Comparison of ENCODE assay signal across 8 cellular contexts in genomic region chr1:201955750-201956143, GRCh38. TPM values are rescaled to one million over a fixed set of nuclear protein-coding genes. Genes with fewer than 3 reads are reported as not detected.
DNase-seq lines count a peak whose midpoint lies in the region; ATAC-seq and TF ChIP-seq lines count a peak whose summit lies in the region.

No MANE protein-coding gene starts in this region.

- peak overlapping the region; percentile 83 for H3K27ac ChIP-seq in PC-9

- H4K20me1 ChIP-seq in PC-9 (ENCODE audit: insufficient read depth): peaks cover 7% of the 10 kb centered on the region; the same call in 1 of the 2 replicates

- H2AFZ ChIP-seq in PC-9: peak overlapping the region; percentile 84

- BruUV-seq in PC-9 (replicated peaks; lab: Mats Ljungman, UMichigan): TSS peak; percentile 65

- TF ChIP-seq CTCF in PC-9 (conservative IDR thresholded peaks at IDR 0.05) (no peak), epithelial cell of proximal tubule (conservative IDR thresholded peaks at IDR 0.05; ENCODE audit: low read depth, low read length) (no peak), retinal pigment epithelial cell (conservative IDR thresholded peaks at IDR 0.05; ENCODE audit: low read depth, low read length) (no peak)

- H3K9me2 ChIP-seq in PC-9 (ENCODE audit: insufficient read depth): no peaks in the 10 kb centered on the region

- peaks cover 24% of the 10 kb centered on the region for H3F3A ChIP-seq in PC-9 (ENCODE audit: insufficient read depth, low read depth)

- H3K27me3 ChIP-seq in PC-9 (ENCODE audit: insufficient read depth, low read depth): no peaks in the 10 kb centered on the region

- H3K4me1 ChIP-seq in PC-9 (replicated peaks; ENCODE audit: insufficient read depth): peaks cover 10% of the 10 kb centered on the region; the same call in 1 of the 2 replicates

- intact Hi-C loops in PC-9 (cut with micrococcal nuclease; ENCODE audit: unreplicated experiment): loop anchor here (1.0 kb wide), 1 partner anchor 58 kb away; no protein-coding TSS in a partner anchor

- H3K79me2 ChIP-seq in PC-9 (ENCODE audit: low read depth): peaks cover 54% of the 10 kb centered on the region

- peaks cover 26% of the 10 kb centered on the region for H3K36me3 ChIP-seq in PC-9 (ENCODE audit: low read depth)

- H3K4me3 ChIP-seq in PC-9 (peak overlapping the region; percentile 92), epithelial cell of proximal tubule (ENCODE audit: low read depth, low read length) (peak overlapping the region; percentile 84), retinal pigment epithelial cell (ENCODE audit: low read length) (peak overlapping the region; percentile 100)

- no peak for DNase-seq in PC-9
- no peak for DNase-seq in epithelial cell of proximal tubule (ENCODE audit: low read depth)
- DNase-seq in retinal pigment epithelial cell (ENCODE audit: low read depth): no peak

- POLR2A ChIA-PET in PC-9 (lab: Charles Lee; ENCODE audit: unreplicated experiment): interaction anchor here (0.6 to 1.0 kb wide), 3 partner anchors 14 to 92 kb away, joined by 3 to 8 read pairs (median 6); no protein-coding TSS in a partner anchor

- peak overlapping the region; percentile 86 for H3K4me2 ChIP-seq in PC-9

- peak; percentile 2 for ATAC-seq in GM21447 (IDR thresholded peaks at IDR 0.05; ENCODE audit: unreplicated experiment)
- no peak for ATAC-seq in HG02981 (IDR thresholded peaks at IDR 0.05; ENCODE audit: unreplicated experiment)
- no peak for ATAC-seq in GM21390 (IDR thresholded peaks at IDR 0.05; ENCODE audit: unreplicated experiment)
- ATAC-seq in GM21515 (IDR thresholded peaks at IDR 0.05; ENCODE audit: unreplicated experiment): no peak
- ATAC-seq in HG02884 (IDR thresholded peaks at IDR 0.05; ENCODE audit: unreplicated experiment): no peak

- no peaks in the 10 kb centered on the region for H3K9me3 ChIP-seq in PC-9 (ENCODE audit: insufficient read depth, low read depth)

- CTCF ChIA-PET in PC-9 (lab: Charles Lee): interaction anchor here (0.6 kb wide), 1 partner anchor 69 kb away, joined by 3 read pairs; no protein-coding TSS in a partner anchor

RNA-seq across cellular contexts. Expression of gene TIMM17A, which starts 0.4 kb away (rescaled TPM):
- total RNA-seq in PC-9 (2021) (55.7 and 60.4 TPM in 2 replicates), epithelial cell of proximal tubule (59.6 and 81.5 TPM in 2 replicates)

RNA-seq across cellular contexts. Expression of gene LMOD1, which starts 9.4 kb away (rescaled TPM):
- total RNA-seq in PC-9 (2021): 0.53 and 0.74 TPM in 2 replicates
- not detected in 2 replicates for total RNA-seq in epithelial cell of proximal tubule

RNA-seq across cellular contexts. Expression of gene RNPEP, which starts 26.7 kb away (rescaled TPM):
- total RNA-seq in PC-9 (2021) (108 and 123 TPM in 2 replicates), epithelial cell of proximal tubule (81.8 and 124 TPM in 2 replicates)

RNA-seq across cellular contexts. Expression of gene ELF3, which starts 54.6 kb away (rescaled TPM):
- total RNA-seq in PC-9 (2021) (295 and 318 TPM in 2 replicates), epithelial cell of proximal tubule (70.2 and 265 TPM in 2 replicates)
